In the genomic region with DNA sequence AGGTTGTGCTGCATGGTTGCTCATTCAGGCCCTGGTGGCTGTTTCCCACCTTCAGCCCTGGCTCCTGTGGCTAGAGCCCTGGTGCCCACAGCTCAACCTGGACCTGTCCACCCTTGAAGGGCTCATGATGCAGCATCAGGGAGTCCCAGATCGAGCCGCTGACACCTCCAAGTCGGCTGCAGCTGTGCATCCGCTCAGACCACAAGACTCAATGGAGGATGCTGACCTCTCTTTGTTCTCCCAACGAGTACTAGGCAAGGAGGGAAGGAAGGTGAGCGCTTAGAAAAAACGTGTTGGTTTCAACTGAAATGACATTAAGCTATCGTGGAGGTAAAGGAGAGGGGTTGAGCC, we compare ENCODE assay signal across 1 cellular context.
TF ChIP-seq lines count a peak whose summit lies in the region.

No MANE protein-coding gene starts in this region.

TF ChIP-seq in endothelial cell of umbilical vein, 7 proteins besides CTCF, POLR2A, EP300 and RAD21:
- TF ChIP-seq JUN (IDR thresholded peaks at IDR 0.05; ENCODE audit: borderline replicate concordance, insufficient read depth, insufficient read length, low read depth): no peak
